In genomic region chr4:173529505-173530325, GRCh38 we compare ENCODE assay signal across 8 cellular contexts. TPM values are rescaled to one million over a fixed set of nuclear protein-coding genes. Genes with fewer than 3 reads are reported as not detected.
A peak's percentile ranks its signal among the peaks of the same experiment; 100 is the strongest.
DNase-seq lines count a peak whose midpoint lies in the region; ATAC-seq and TF ChIP-seq lines count a peak whose summit lies in the region.

Gene HAND2, minus strand, starts transcription at chr4:173530229. Its CDS starts 940 bp downstream, at chr4:173529289.

- H3K27ac ChIP-seq in RWPE2 (ENCODE audit: poor library complexity, severe bottlenecking) (no peak within 1 kb of the TSS), PC-3 (ENCODE audit: low read length) (no peak within 1 kb of the TSS)

- H3K27ac Mint-ChIP-seq in immature natural killer cell: no peak within 1 kb of the TSS

- ATAC-seq in RWPE2 (ENCODE audit: low read depth) (peak; percentile 56), omental fat pad (ENCODE audit: low FRiP score) (peak; percentile 52), HG02763 (IDR thresholded peaks at IDR 0.05; ENCODE audit: unreplicated experiment) (no peak), PC-3 (no peak)

- H3K4me2 ChIP-seq in PC-3 (ENCODE audit: low read length): no peak within 1 kb of the TSS

- DNase-seq in NCI-H524 (lab: John Stamatoyannopoulos, UW): peak; percentile 17 to 43
- no peak for DNase-seq in NCI-H524 treated with DMSO at 0.1 percent for 48 hours (lab: John Stamatoyannopoulos, UW)
- DNase-seq in RWPE2 (ENCODE audit: low spot score): no peak
- DNase-seq in epidermal melanocyte (ENCODE audit: insufficient read length, low spot score): peak; percentile 77
- DNase-seq in omental fat pad (ENCODE audit: low spot score): no peak
- no peak for DNase-seq in immature natural killer cell
- DNase-seq in PC-3: no peak

- H3K36me3 ChIP-seq in RWPE2 (ENCODE audit: low read depth) (no peaks in the 10 kb centered on the region), PC-3 (ENCODE audit: low read depth, low read length) (no peaks in the 10 kb centered on the region)

- H3K4me1 ChIP-seq in RWPE2 (ENCODE audit: insufficient read depth, poor library complexity, severe bottlenecking): peaks cover 4% of the 10 kb centered on the region
- H3K4me1 ChIP-seq in PC-3 (ENCODE audit: insufficient read depth, low read length): no peaks in the 10 kb centered on the region

- CTCF ChIA-PET in PC-3 (lab: Charles Lee): interaction anchor here (0.7 kb wide), 1 partner anchor 142 kb away, joined by 12 read pairs; no protein-coding TSS in a partner anchor

- H2AFZ ChIP-seq in PC-3 (ENCODE audit: low read length): no peak within 1 kb of the TSS

- H3K4me1 Mint-ChIP-seq in immature natural killer cell: peaks cover 3 to 4% of the 10 kb centered on the region in 2 donors

- H3K4me3 ChIP-seq in RWPE2 (ENCODE audit: severe bottlenecking) (peak within 1 kb of the TSS; percentile 11), PC-3 (ENCODE audit: low read length) (no peak within 1 kb of the TSS)

- no peaks in the 10 kb centered on the region for H3K9me2 ChIP-seq in PC-3 (replicated peaks; ENCODE audit: low read length)

- H3K79me2 ChIP-seq in PC-3 (ENCODE audit: low read length): no peaks in the 10 kb centered on the region

- H3K27me3 ChIP-seq in RWPE2 (ENCODE audit: insufficient read depth, poor library complexity, severe bottlenecking): peaks cover 97% of the 10 kb centered on the region
- peaks cover 82% of the 10 kb centered on the region for H3K27me3 ChIP-seq in PC-3 (ENCODE audit: low read length)

- H3K36me3 Mint-ChIP-seq in immature natural killer cell: peaks cover 0 to 8% (median 4%) of the 10 kb centered on the region in 3 donors

- intact Hi-C loops in PC-3 (cut with micrococcal nuclease): no loop called here

- H3K4me3 Mint-ChIP-seq in immature natural killer cell: peak within 1 kb of the TSS in 1 of 5 donors; percentile 17

- H3K9me3 ChIP-seq in RWPE2 (ENCODE audit: severe bottlenecking) (no peaks in the 10 kb centered on the region), PC-3 (ENCODE audit: low read length) (no peaks in the 10 kb centered on the region)

- no peaks in the 10 kb centered on the region for H4K20me1 ChIP-seq in PC-3 (ENCODE audit: low read length)

- H3K27me3 Mint-ChIP-seq in immature natural killer cell (ENCODE audit: low read depth in 3 of 3): peaks cover 53 to 55% (median 54%) of the 10 kb centered on the region in 3 donors

- H3F3A ChIP-seq in PC-3 (ENCODE audit: low read length, unreplicated experiment): no peaks in the 10 kb centered on the region

- H3K9ac ChIP-seq in PC-3 (ENCODE audit: low read length): no peak within 1 kb of the TSS

- peaks cover 0 to 48% (median 16%) of the 10 kb centered on the region in 6 donors for H3K9me3 Mint-ChIP-seq in immature natural killer cell

- POLR2A ChIA-PET in PC-3 (lab: Charles Lee; ENCODE audit: unreplicated experiment): no interaction called here

- TF ChIP-seq CTCF in RWPE2 (IDR thresholded peaks at IDR 0.05; ENCODE audit: poor library complexity, severe bottlenecking) (no peak), omental fat pad (IDR thresholded peaks at IDR 0.05) (no peak), PC-3 (conservative IDR thresholded peaks at IDR 0.05; ENCODE audit: low read depth, low read length) (no peak)

- no TSS peak for BruUV-seq in PC-3 (replicated peaks; lab: Mats Ljungman, UMichigan)

RNA-seq across cellular contexts. Expression of gene HAND2, which starts in this region (rescaled TPM):
- total RNA-seq in omental fat pad (10 to 100 TPM in 3 of 4 donors, 1 to 10 TPM in 1; 4.2 to 29.2 (median 12.3) TPM), PC-3 (2014; rRNA removed) (not detected in 2 replicates)
- polyA plus RNA-seq in immature natural killer cell: not detected

Comparison
In these comparisons a context has a peak if more than half of its experiments do, and no peak if none do; other contexts are left out.
1. DNase-seq: peak in NCI-H524 (2 of 2) and epidermal melanocyte (single experiment); none in NCI-H524 treated with DMSO at 0.1 percent for 48 hours (single experiment), RWPE2 (single experiment), omental fat pad (single experiment), immature natural killer cell (0 of 3) and PC-3 (single experiment).
2. ATAC-seq: peak in RWPE2 (single experiment) and omental fat pad (single experiment); none in HG02763 (single experiment) and PC-3 (single experiment).